In genomic region chr7:37448637-37449331, GRCh38 we compare ENCODE assay signal across 9 cellular contexts. TPM values are rescaled to one million over a fixed set of nuclear protein-coding genes. Genes with fewer than 3 reads are reported as not detected.
DNase-seq lines count a peak whose midpoint lies in the region; ATAC-seq, FAIRE-seq and TF ChIP-seq lines count a peak whose summit lies in the region.
"Had no signal": no experiment of that assay in that cellular context is flagged by ENCODE, and none has a peak within 500 bp of the region (broad histone marks: within the 10 kb centered on the region; RNA-seq: fewer than 3 reads in every experiment).

TSS of gene ELMO1 (minus strand) at chr7:37448864. CDS start at chr7:37342690, 106,174 bp downstream.

- H3K9me3 ChIP-seq in BE2C, result no peaks in the 10 kb centered on the region
- H3K9me3 ChIP-seq in Panc1 (ENCODE audit: control insufficient read depth, insufficient read depth, low read depth, low read length), result no peaks in the 10 kb centered on the region

- H3K4me1 ChIP-seq in BE2C (no peaks in the 10 kb centered on the region), Panc1 (ENCODE audit: control insufficient read depth, insufficient read depth, low read length) (no peaks in the 10 kb centered on the region)

- H3K27me3 Mint-ChIP-seq in nephron progenitor cell (ENCODE audit: low read depth, poor library complexity), result peaks cover 58% of the 10 kb centered on the region
- H3K27me3 Mint-ChIP-seq in stimulated activated naive CD8-positive, alpha-beta T cell treated with anti-CD3 and anti-CD28 coated beads, Interleukin-15, amount 100 ng/mL, for 72 hours, result no peaks in the 10 kb centered on the region

- H3K4me1 Mint-ChIP-seq in nephron progenitor cell, result peaks cover 35% of the 10 kb centered on the region
- H3K4me1 Mint-ChIP-seq in stimulated activated naive CD8-positive, alpha-beta T cell treated with anti-CD3 and anti-CD28 coated beads, Interleukin-15, amount 100 ng/mL, for 72 hours, result peaks cover 52% of the 10 kb centered on the region

- no peaks in the 10 kb centered on the region for H3K36me3 Mint-ChIP-seq in nephron progenitor cell (ENCODE audit: low read depth)

- H3K27ac Mint-ChIP-seq in nephron progenitor cell, result no peak within 1 kb of the TSS
- H3K27ac Mint-ChIP-seq in stimulated activated naive CD8-positive, alpha-beta T cell treated with anti-CD3 and anti-CD28 coated beads, Interleukin-15, amount 100 ng/mL, for 72 hours, result peak within 1 kb of the TSS; percentile 95 to 97

- ATAC-seq in HG03460 (IDR thresholded peaks at IDR 0.05; ENCODE audit: unreplicated experiment) (peak; percentile 94), Panc1 (peak; percentile 65; the same call in 1 of the 2 replicates)
- peak; percentile 91 for ATAC-seq in stimulated activated naive CD8-positive, alpha-beta T cell treated with anti-CD3 and anti-CD28 coated beads, Interleukin-15, amount 100 ng/mL, for 72 hours

- BruUV-seq in Panc1 (replicated peaks; lab: Mats Ljungman, UMichigan), result no TSS peak

- POLR2A ChIA-PET in Panc1 (lab: Charles Lee), result no interaction called here

- peak within 1 kb of the TSS; percentile 60 for H3K4me3 ChIP-seq in BE2C (ENCODE audit: low read depth, low read length)
- peak within 1 kb of the TSS in 1 of 2 experiments; percentile 17; a peak in 1 of 4 replicates for H3K4me3 ChIP-seq in Panc1 (ENCODE audit: low read depth in 2 of 2, low read length in 2 of 2)
- H3K4me3 ChIP-seq in fibroblast of villous mesenchyme (ENCODE audit: low read depth, low read length), result peak within 1 kb of the TSS; percentile 33

- H3K9me3 Mint-ChIP-seq in nephron progenitor cell, result peaks cover 4% of the 10 kb centered on the region
- no peaks in the 10 kb centered on the region for H3K9me3 Mint-ChIP-seq in stimulated activated naive CD8-positive, alpha-beta T cell treated with anti-CD3 and anti-CD28 coated beads, Interleukin-15, amount 100 ng/mL, for 72 hours

- intact Hi-C loops in Panc1 (cut with micrococcal nuclease; ENCODE audit: unreplicated experiment), result no loop called here

- H3K27me3 ChIP-seq in BE2C (peaks cover 28% of the 10 kb centered on the region), Panc1 (ENCODE audit: control insufficient read depth, insufficient read depth, low read length) (peaks cover 3% of the 10 kb centered on the region; the same call in 1 of the 2 replicates)

- FAIRE-seq in GM19239 (lab: Jason Lieb, UNC), result peak; percentile 81
- FAIRE-seq: TTC549 had no signal

- in situ Hi-C loops in Panc1 (cut with HindIII; ENCODE audit: low pct_unique_long_range_greater_than_20kb, low sequenced_read_pairs), result no loop called here

- CTCF ChIA-PET in Panc1 (lab: Charles Lee), result interaction anchor here (0.7 kb wide), 1 partner anchor 154 kb away, joined by 4 read pairs; no protein-coding TSS in a partner anchor

- H3K36me3 ChIP-seq in BE2C, result no peaks in the 10 kb centered on the region
- H3K36me3 ChIP-seq in Panc1 (ENCODE audit: control insufficient read depth, insufficient read depth, low read length), result no peaks in the 10 kb centered on the region

- TF ChIP-seq CTCF in BE2C (IDR thresholded peaks at IDR 0.05; ENCODE audit: low read depth, low read length), result peak; percentile 40
- TF ChIP-seq CTCF in Panc1 (IDR thresholded peaks at IDR 0.05), result no peak
- TF ChIP-seq CTCF in fibroblast of villous mesenchyme (IDR thresholded peaks at IDR 0.05; ENCODE audit: insufficient read depth, low read depth, low read length), result peak; percentile 26
- peak; percentile 51 for TF ChIP-seq CTCF in nephron progenitor cell (IDR thresholded peaks at IDR 0.05)

- peak within 1 kb of the TSS; percentile 95 for H3K4me3 Mint-ChIP-seq in nephron progenitor cell
- H3K4me3 Mint-ChIP-seq in stimulated activated naive CD8-positive, alpha-beta T cell treated with anti-CD3 and anti-CD28 coated beads, Interleukin-15, amount 100 ng/mL, for 72 hours, result peak within 1 kb of the TSS; percentile 86 to 88

- no peak within 1 kb of the TSS for H3K27ac ChIP-seq in Panc1 (ENCODE audit: low read length)

- peak; percentile 75 for DNase-seq in BE2C
- peak; percentile 84 for DNase-seq in GM19239 (ENCODE audit: insufficient read length, low spot score)
- no peak for DNase-seq in Panc1 (ENCODE audit: low read depth, low spot score)
- peak; percentile 56 to 68 for DNase-seq in activated T-helper 1 cell treated with anti-CD3 and anti-CD28 coated beads, Interleukin-2, amount 50 U/mL, for 16 hours (ENCODE audit: low read depth in 1 of 2, low spot score in 1 of 2)
- DNase-seq in fibroblast of villous mesenchyme (ENCODE audit: low read depth), result peak; percentile 16
- peak; percentile 73 for DNase-seq in nephron progenitor cell
- peak; percentile 85 to 88 for DNase-seq in stimulated activated naive CD8-positive, alpha-beta T cell treated with anti-CD3 and anti-CD28 coated beads, Interleukin-15, amount 100 ng/mL, for 72 hours

RNA-seq across cellular contexts. Expression of gene ELMO1, which starts in this region (rescaled TPM):
- 4.6 TPM for polyA plus RNA-seq in BE2C (2012; ENCODE audit: insufficient read depth, insufficient read length, low read depth)
- total RNA-seq in Panc1 (2021; ENCODE audit: unreplicated experiment), result 0.80 TPM
- polyA plus RNA-seq in Panc1 (2012; ENCODE audit: insufficient read length), result 0.34 TPM
- total RNA-seq in fibroblast of villous mesenchyme, result under 0.01 TPM in 1 of 2 replicates, not detected in the other

Comparison
In these comparisons a context has a peak if more than half of its experiments do, and no peak if none do; other contexts are left out.
1. Peak in ATAC-seq in Panc1; RNA of the gene not detected or under 1 TPM.
2. Peak in DNase-seq and H3K4me3 ChIP-seq in fibroblast of villous mesenchyme; RNA of the gene not detected or under 1 TPM.